In the genomic region with DNA sequence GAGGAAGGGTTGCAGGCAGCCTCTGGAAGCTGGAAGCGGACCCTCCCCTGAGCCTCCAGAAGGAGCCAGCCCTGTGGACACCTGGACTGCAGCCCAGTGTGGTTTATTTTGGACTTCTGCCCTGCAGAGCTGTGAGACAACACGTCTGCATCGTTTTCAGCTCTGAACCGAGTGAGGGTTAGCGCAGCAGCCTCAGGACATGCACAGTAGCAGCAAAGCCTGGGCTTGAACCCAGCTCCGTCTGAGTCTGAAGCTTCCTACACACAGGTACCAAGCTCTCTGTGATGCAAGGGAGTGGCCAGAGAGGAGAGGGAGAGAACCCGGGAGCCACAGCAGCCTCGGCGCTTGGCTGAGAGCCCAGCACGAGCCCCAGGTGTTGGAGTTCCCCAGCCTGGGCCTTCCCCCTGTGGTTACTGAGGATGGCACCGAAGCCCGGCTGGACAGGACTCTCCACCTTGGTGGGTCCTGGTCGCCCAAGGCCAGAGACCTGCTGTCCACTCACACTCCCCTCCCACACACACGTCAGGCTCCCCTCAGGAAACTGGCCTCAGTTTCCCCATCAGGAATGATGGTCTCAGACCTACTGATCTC, we compare ENCODE assay signal across 14 cellular contexts.
DNase-seq lines count a peak whose midpoint lies in the region; ATAC-seq, FAIRE-seq and TF ChIP-seq lines count a peak whose summit lies in the region.
"Had no signal": no experiment of that assay in that cellular context is flagged by ENCODE, and none has a peak within 500 bp of the region (broad histone marks: within the 10 kb centered on the region; RNA-seq: fewer than 3 reads in every experiment).

No MANE protein-coding gene starts in this region.

- H3K4me3 Mint-ChIP-seq in CD4-positive, alpha-beta memory T cell = no peak overlapping the region
- H3K4me3 Mint-ChIP-seq in activated T-cell treated with anti-CD3 and anti-CD28 coated beads, Interleukin-2, amount 50 U/mL, for 72 hours = no peak overlapping the region
- H3K4me3 Mint-ChIP-seq: B cell; stimulated activated memory B cell treated with anti-CD40 and anti-IgM and Interleukin-4, amounts not matched to agents 10 μg/mL and 1 μg/mL and 100 μg/mL, for 72 hours had no signal

- DNase-seq in DMS79 treated with DMSO at 0.1 percent for 48 hours (lab: John Stamatoyannopoulos, UW) = peak; percentile 91
- DNase-seq in NCI-H69 (lab: John Stamatoyannopoulos, UW) = peak; percentile 72
- DNase-seq in H1 (ENCODE audit: low read depth in 1 of 2, low spot score in 2 of 2) = no peak
- no peak for DNase-seq in neuronal stem cell (ENCODE audit: low spot score)
- DNase-seq in occipital lobe (lab: John Stamatoyannopoulos, UW) = no peak
- DNase-seq in CD4-positive, alpha-beta memory T cell = no peak
- DNase-seq in activated T-cell treated with anti-CD3 and anti-CD28 coated beads, Interleukin-2, amount 50 U/mL, for 72 hours = no peak
- DNase-seq: activated CD8-positive, alpha-beta memory T cell treated with anti-CD3 and anti-CD28 coated beads, Interleukin-2, amount 50 U/mL, for 48 hours; GF-D8; KBM-7 had no signal

- H3K79me2 ChIP-seq in H1 (ENCODE audit: control insufficient read depth in 1 of 2, insufficient read depth in 2 of 2, low read length in 2 of 2) = no peaks in the 10 kb centered on the region

- peaks cover 7 to 9% of the 10 kb centered on the region in 2 donors for H3K27me3 Mint-ChIP-seq in CD4-positive, alpha-beta memory T cell
- peaks cover 8% of the 10 kb centered on the region for H3K27me3 Mint-ChIP-seq in activated T-cell treated with anti-CD3 and anti-CD28 coated beads, Interleukin-2, amount 50 U/mL, for 72 hours (ENCODE audit: low read depth)

- H3K4me1 ChIP-seq in H1 (replicated peaks in 1 of 4; ENCODE audit: control insufficient read depth in 3 of 4, insufficient read depth in 4 of 4, low read length in 3 of 4) (peaks cover 16 to 27% (median 20%) of the 10 kb centered on the region in 4 experiments), neuronal stem cell (ENCODE audit: control insufficient read depth in 2 of 2, insufficient read depth in 1 of 2, low read depth in 1 of 2, low read length in 2 of 2) (peaks cover 0 to 15% of the 10 kb centered on the region in 2 donors)
- no peaks in the 10 kb centered on the region for H3K4me1 ChIP-seq in CD4-positive, alpha-beta memory T cell (ENCODE audit: insufficient read depth, low read length)

- peaks cover 11 to 15% of the 10 kb centered on the region in 2 experiments for H3K9me3 ChIP-seq in H1 (ENCODE audit: insufficient read depth in 2 of 2, low read depth in 1 of 2, low read length in 1 of 2)
- H3K9me3 ChIP-seq in neuronal stem cell (replicated peaks in 1 of 2; ENCODE audit: control insufficient read depth in 2 of 2, insufficient read depth in 1 of 2, low read depth in 1 of 2, low read length in 2 of 2) = peaks cover 0 to 4% of the 10 kb centered on the region in 2 donors
- no peaks in the 10 kb centered on the region for H3K9me3 ChIP-seq in CD4-positive, alpha-beta memory T cell (ENCODE audit: control insufficient read depth in 1 of 2, low read length in 2 of 2)

- no peaks in the 10 kb centered on the region for H3K36me3 Mint-ChIP-seq in CD4-positive, alpha-beta memory T cell
- peaks cover 1 to 3% of the 10 kb centered on the region in 2 donors for H3K36me3 Mint-ChIP-seq in activated T-cell treated with anti-CD3 and anti-CD28 coated beads, Interleukin-2, amount 50 U/mL, for 72 hours (ENCODE audit: insufficient read depth in 2 of 2)
- H3K36me3 Mint-ChIP-seq: stimulated activated memory B cell treated with anti-CD40 and anti-IgM and Interleukin-4, amounts not matched to agents 10 μg/mL and 1 μg/mL and 100 μg/mL, for 72 hours had no signal

- H3K14ac ChIP-seq in H1 (ENCODE audit: insufficient read length) (no peak overlapping the region), neuronal stem cell (ENCODE audit: low read length) (no peak overlapping the region)

- H2AK5ac ChIP-seq in H1 (ENCODE audit: low read depth, low read length) = no peak overlapping the region
- H2AK5ac ChIP-seq in neuronal stem cell (ENCODE audit: low read depth, low read length) = no peak overlapping the region

- no peak overlapping the region for H3K23ac ChIP-seq in H1 (ENCODE audit: insufficient read length)
- H3K23ac ChIP-seq in neuronal stem cell (ENCODE audit: low read depth, low read length, poor library complexity) = no peak overlapping the region

- no peak for TF ChIP-seq POLR2A in H1 (IDR thresholded peaks at IDR 0.05; ENCODE audit: control extremely low read depth in 1 of 2, low read depth in 2 of 2, low read length in 2 of 2)

- H3K4ac ChIP-seq in H1 (replicated peaks; ENCODE audit: insufficient read length, low read depth, low read length) (no peak overlapping the region), neuronal stem cell (ENCODE audit: low read length) (no peak overlapping the region)

- no peak overlapping the region for H4K5ac ChIP-seq in H1 (ENCODE audit: insufficient read length, low read depth, low read length)

- TF ChIP-seq CTCF in H1 (IDR thresholded peaks at IDR 0.05; ENCODE audit: control extremely low read depth in 1 of 3, insufficient read depth in 1 of 3, low read depth in 1 of 3, low read length in 3 of 3) = no peak

- H2BK120ac ChIP-seq in H1 (replicated peaks; ENCODE audit: low read depth, low read length) = peak overlapping the region; percentile 12
- H2BK120ac ChIP-seq in neuronal stem cell (ENCODE audit: low read depth, low read length) = no peak overlapping the region

- FAIRE-seq in H1 (lab: Jason Lieb, UNC) = no peak
- FAIRE-seq: frontal cortex had no signal

- H4K20me1 ChIP-seq in H1 (replicated peaks in 1 of 2; ENCODE audit: control insufficient read depth in 1 of 2, insufficient read depth in 2 of 2, low read length in 2 of 2) = no peaks in the 10 kb centered on the region

- H2AFZ ChIP-seq in H1 (ENCODE audit: low read length) = no peak overlapping the region
- no peak overlapping the region for H2AFZ ChIP-seq in neuronal stem cell (ENCODE audit: low read length)

- no peaks in the 10 kb centered on the region for H3K27me3 ChIP-seq in H1 (replicated peaks in 1 of 4; ENCODE audit: control insufficient read depth in 3 of 4, extremely low read depth in 1 of 4, insufficient read depth in 3 of 4, low read length in 3 of 4)
- peaks cover 0 to 43% (median 2%) of the 10 kb centered on the region in 3 experiments for H3K27me3 ChIP-seq in neuronal stem cell (ENCODE audit: control insufficient read depth in 3 of 3, insufficient read depth in 3 of 3, low read depth in 1 of 3, low read length in 3 of 3)
- H3K27me3 ChIP-seq in CD4-positive, alpha-beta memory T cell (ENCODE audit: insufficient read depth, low read length) = no peaks in the 10 kb centered on the region

- H2BK12ac ChIP-seq in H1 (ENCODE audit: low read depth, low read length) = no peak overlapping the region
- H2BK12ac ChIP-seq in neuronal stem cell (ENCODE audit: low read length) = no peak overlapping the region

- H3K27ac Mint-ChIP-seq in CD4-positive, alpha-beta memory T cell = no peak overlapping the region
- H3K27ac Mint-ChIP-seq in activated T-cell treated with anti-CD3 and anti-CD28 coated beads, Interleukin-2, amount 50 U/mL, for 72 hours = no peak overlapping the region
- H3K27ac Mint-ChIP-seq: B cell; stimulated activated memory B cell treated with anti-CD40 and anti-IgM and Interleukin-4, amounts not matched to agents 10 μg/mL and 1 μg/mL and 100 μg/mL, for 72 hours had no signal

- H3K4me1 Mint-ChIP-seq in CD4-positive, alpha-beta memory T cell = no peaks in the 10 kb centered on the region
- H3K4me1 Mint-ChIP-seq in activated T-cell treated with anti-CD3 and anti-CD28 coated beads, Interleukin-2, amount 50 U/mL, for 72 hours (ENCODE audit: low read depth) = no peaks in the 10 kb centered on the region
- H3K4me1 Mint-ChIP-seq: B cell; stimulated activated memory B cell treated with anti-CD40 and anti-IgM and Interleukin-4, amounts not matched to agents 10 μg/mL and 1 μg/mL and 100 μg/mL, for 72 hours had no signal

- WGBS in H1 (ENCODE audit: extremely low coverage in 1 of 2, insufficient coverage in 1 of 2, insufficient read length in 1 of 2, insufficient replicate concordance in 2 of 2, low coverage in 1 of 2, low lambda C conversion rate in 2 of 2, missing lambda C conversion rate in 1 of 2), 2 experiments = 82% methylated on average over 14 of the region's 14 CpGs; no CpG with 5 or more reads in 1 of the 2 experiments
- no CpG with 5 or more reads among the region's 14 CpGs for WGBS in neuronal stem cell (ENCODE audit: extremely low coverage in 2 of 2, insufficient read length in 2 of 2, insufficient replicate concordance in 1 of 2), 2 donors

- H2BK15ac ChIP-seq in H1 (ENCODE audit: low read length) (peak overlapping the region; percentile 81; the same call in 1 of the 2 replicates), neuronal stem cell (ENCODE audit: low read length) (peak overlapping the region; percentile 66)

- H2BK5ac ChIP-seq in H1 (ENCODE audit: low read depth, low read length) = no peak overlapping the region
- peak overlapping the region; percentile 55 for H2BK5ac ChIP-seq in neuronal stem cell (ENCODE audit: low read length)

- H3K23me2 ChIP-seq in H1 (ENCODE audit: low read depth, low read length) = 0 out of 2 replicates have a peak, but pooled peaks cover 2% of the 10 kb centered on the region

- H3K9ac ChIP-seq in H1 (replicated peaks in 1 of 4; ENCODE audit: extremely low read depth in 1 of 4, low read depth in 3 of 4, low read length in 3 of 4) (no peak overlapping the region), neuronal stem cell (ENCODE audit: low read depth, low read length, poor library complexity) (no peak overlapping the region)

- intact Hi-C loops in CD4-positive, alpha-beta memory T cell (cut with micrococcal nuclease) = no loop called here

- POLR2A ChIA-PET in H1 (lab: Charles Lee; ENCODE audit: partially characterized antibody) = no interaction called here
- POLR2A ChIA-PET in CD4-positive, alpha-beta memory T cell (lab: Charles Lee; ENCODE audit: partially characterized antibody) = no interaction called here

- H3K9me3 Mint-ChIP-seq in CD4-positive, alpha-beta memory T cell = peaks cover 0 to 13% (median 1%) of the 10 kb centered on the region in 8 donors
- peaks cover 0 to 1% of the 10 kb centered on the region in 2 donors for H3K9me3 Mint-ChIP-seq in activated T-cell treated with anti-CD3 and anti-CD28 coated beads, Interleukin-2, amount 50 U/mL, for 72 hours

- H3K27ac ChIP-seq in H1 (ENCODE audit: low read depth, low read length) (no peak overlapping the region), neuronal stem cell (replicated peaks; ENCODE audit: low read length) (no peak overlapping the region)
- no peak overlapping the region for H3K27ac ChIP-seq in CD4-positive, alpha-beta memory T cell (ENCODE audit: low read depth, low read length)

- H2BK20ac ChIP-seq in H1 (ENCODE audit: low read length) = peak overlapping the region; percentile 61; the same call in 1 of the 2 replicates

- H4K8ac ChIP-seq in H1 (ENCODE audit: extremely low read depth, insufficient read depth, low read length) = peak overlapping the region; percentile 45
- no peak overlapping the region for H4K8ac ChIP-seq in neuronal stem cell (ENCODE audit: low read depth, low read length)

- ATAC-seq in HG02840 (IDR thresholded peaks at IDR 0.05; ENCODE audit: low FRiP score, unreplicated experiment) = no peak
- ATAC-seq in activated T-cell treated with anti-CD3 and anti-CD28 coated beads, Interleukin-2, amount 50 U/mL, for 72 hours (replicated peaks in 1 of 2) = no peak
- ATAC-seq: stimulated activated memory B cell treated with anti-CD40 and anti-IgM and Interleukin-4, amounts not matched to agents 10 μg/mL and 1 μg/mL and 100 μg/mL, for 72 hours had no signal

- no peak overlapping the region for H3K4me2 ChIP-seq in H1 (ENCODE audit: insufficient read depth in 1 of 2, low read depth in 2 of 2, low read length in 2 of 2)
- no peak overlapping the region for H3K4me2 ChIP-seq in neuronal stem cell (ENCODE audit: insufficient read depth, low read length, poor library complexity, severe bottlenecking)

- no peak for TF ChIP-seq RAD21 in H1 (IDR thresholded peaks at IDR 0.05 in 1 of 2, conservative IDR thresholded peaks at IDR 0.05 in 1 of 2; ENCODE audit: low read depth in 2 of 2, low read length in 2 of 2)

- H3K79me1 ChIP-seq in H1 (ENCODE audit: low read depth, low read length) = no peaks in the 10 kb centered on the region
- H3K79me1 ChIP-seq in neuronal stem cell (ENCODE audit: low read depth, low read length) = no peaks in the 10 kb centered on the region

- H3K4me3 ChIP-seq in H1 (ENCODE audit: extremely low read depth in 1 of 4, insufficient read depth in 2 of 4, low read depth in 3 of 4, low read length in 4 of 4) = no peak overlapping the region
- H3K4me3 ChIP-seq in neuronal stem cell (ENCODE audit: low read length in 2 of 2) = no peak overlapping the region
- no peak overlapping the region for H3K4me3 ChIP-seq in CD4-positive, alpha-beta memory T cell (ENCODE audit: low read length in 2 of 2)

- H3K56ac ChIP-seq in H1 (replicated peaks; ENCODE audit: insufficient read length, low read depth, low read length) = no peak overlapping the region

- CTCF ChIA-PET in H1 (lab: Charles Lee; ENCODE audit: partially characterized antibody) = interaction anchor here (1.1 to 3.3 kb wide), 2 partner anchors 66 to 196 kb away, joined by 3 to 14 read pairs; no protein-coding TSS in a partner anchor
- CTCF ChIA-PET in CD4-positive, alpha-beta memory T cell (lab: Charles Lee; ENCODE audit: partially characterized antibody) = no interaction called here

- no peak for TF ChIP-seq EP300 in H1 (IDR thresholded peaks at IDR 0.05; ENCODE audit: borderline replicate concordance in 1 of 2, low read depth in 2 of 2, low read length in 2 of 2)

- H3K36me3 ChIP-seq in H1 (ENCODE audit: control insufficient read depth in 2 of 4, insufficient read depth in 4 of 4, low read length in 3 of 4) = no peaks in the 10 kb centered on the region
- no peaks in the 10 kb centered on the region for H3K36me3 ChIP-seq in neuronal stem cell (replicated peaks in 1 of 2; ENCODE audit: control insufficient read depth in 2 of 2, insufficient read depth in 2 of 2, low read length in 2 of 2)
- no peaks in the 10 kb centered on the region for H3K36me3 ChIP-seq in CD4-positive, alpha-beta memory T cell (ENCODE audit: insufficient read depth, low read length)

- peak overlapping the region; percentile 81 for H4K91ac ChIP-seq in H1 (replicated peaks; ENCODE audit: insufficient read length, low read length)
- H4K91ac ChIP-seq in neuronal stem cell (ENCODE audit: low read depth, low read length, poor library complexity) = no peak overlapping the region

- no peak overlapping the region; the same call in 1 of the 2 replicates for H3K18ac ChIP-seq in H1 (ENCODE audit: extremely low read depth, low read length)
- H3K18ac ChIP-seq in neuronal stem cell (ENCODE audit: low read length) = peak overlapping the region; percentile 48

Comparison
In these comparisons a context has a peak if more than half of its experiments do, and no peak if none do; other contexts are left out.
1. DNase-seq: peak in DMS79 treated with DMSO at 0.1 percent for 48 hours (single experiment) and NCI-H69 (single experiment); none in H1 (0 of 2), neuronal stem cell (single experiment), occipital lobe (single experiment), CD4-positive, alpha-beta memory T cell (0 of 5) and activated T-cell treated with anti-CD3 and anti-CD28 coated beads, Interleukin-2, amount 50 U/mL, for 72 hours (0 of 2).